Comparison of ENCODE assay signal across 8 cellular contexts in the genomic region with DNA sequence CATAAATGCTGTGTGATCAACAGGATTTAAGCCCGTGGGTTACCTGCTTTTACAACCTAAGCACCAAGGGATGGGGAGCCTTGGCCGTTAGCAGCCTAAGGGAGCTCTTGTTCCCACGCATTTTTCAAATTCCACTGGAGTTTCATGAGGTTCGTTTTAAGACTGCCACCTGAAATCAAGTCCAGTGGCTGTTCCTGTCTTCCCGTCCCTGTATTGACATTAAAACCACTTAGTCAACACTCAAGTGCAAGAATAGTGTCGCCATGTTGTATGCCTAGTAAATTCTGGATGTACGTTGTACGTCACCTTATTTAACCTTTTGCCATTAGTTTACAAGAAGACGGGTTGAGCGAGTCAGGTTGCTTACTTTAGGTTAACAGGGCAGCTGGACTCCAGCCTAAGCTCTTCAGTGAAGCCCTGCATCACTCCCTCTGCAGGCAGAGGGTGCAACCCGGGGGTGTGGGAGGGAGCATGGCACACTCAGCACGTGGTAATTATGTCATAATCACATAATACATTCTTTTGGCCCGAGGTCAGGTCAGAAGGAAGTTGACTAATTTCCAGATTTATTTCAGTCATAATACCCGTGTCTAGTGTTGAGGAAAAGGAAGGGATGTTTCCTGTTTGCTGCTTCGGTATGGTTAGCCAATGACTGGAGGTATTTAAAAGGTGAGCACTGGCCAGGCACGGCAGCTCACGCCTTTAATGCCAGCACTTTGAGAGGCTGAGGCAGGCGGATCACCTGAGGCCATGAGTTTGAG. TPM values are rescaled to one million over a fixed set of nuclear protein-coding genes. Genes with fewer than 3 reads are reported as not detected.
DNase-seq lines count a peak whose midpoint lies in the region; ATAC-seq, FAIRE-seq and TF ChIP-seq lines count a peak whose summit lies in the region.

No MANE protein-coding gene starts in this region.

- H2AFZ ChIP-seq in endothelial cell of umbilical vein (ENCODE audit: low read depth, low read length): no peak overlapping the region

- no peaks in the 10 kb centered on the region for H3K27me3 ChIP-seq in endothelial cell of umbilical vein (ENCODE audit: control insufficient read depth in 2 of 2, insufficient read depth in 2 of 2, low read length in 2 of 2)

- peak; percentile 27 for TF ChIP-seq POLR2A in endothelial cell of umbilical vein (IDR thresholded peaks at IDR 0.05; ENCODE audit: low read depth, low read length)

- dilution Hi-C loops in endothelial cell of umbilical vein (cut with MboI; ENCODE audit: extremely low pct_ligation_motif_present, low sequenced_read_pairs): no loop called here

- peak overlapping the region; percentile 91 for H3K27ac ChIP-seq in endothelial cell of umbilical vein (ENCODE audit: insufficient read depth, low read depth, low read length)

- DNase-seq in activated CD4-positive, CD25-positive, alpha-beta regulatory T cell (lab: John Stamatoyannopoulos, UW): no peak
- peak; percentile 97 for DNase-seq in HS-5 (ENCODE audit: low read depth)
- peak; percentile 7 for DNase-seq in SW480 (ENCODE audit: low spot score)
- DNase-seq in endothelial cell of umbilical vein (ENCODE audit: low read depth, low spot score): peak; percentile 99
- DNase-seq in myocyte (ENCODE audit: low read depth): peak; percentile 69
- DNase-seq in urothelium cell line (ENCODE audit: low spot score): peak; percentile 83
- no peak for DNase-seq in GOT3 (lab: John Stamatoyannopoulos, UW)

- FAIRE-seq in endothelial cell of umbilical vein (lab: Jason Lieb, UNC) (peak; percentile 97), urothelium cell line (lab: Jason Lieb, UNC) (no peak)

- BruUV-seq in endothelial cell of umbilical vein (replicated peaks; lab: Mats Ljungman, UMichigan): TSS peak; percentile 92

- peak overlapping the region; percentile 60 for H3K4me2 ChIP-seq in endothelial cell of umbilical vein (ENCODE audit: insufficient read depth, low read length)

- TF ChIP-seq CTCF in endothelial cell of umbilical vein (IDR thresholded peaks at IDR 0.05; ENCODE audit: extremely low read depth in 1 of 2, insufficient read depth in 1 of 2, low read depth in 1 of 2, low read length in 2 of 2): peak in 1 of 2 donors; percentile 37

- H4K20me1 ChIP-seq in endothelial cell of umbilical vein (replicated peaks; ENCODE audit: control insufficient read depth, extremely low read depth, insufficient read depth, low read length): no peaks in the 10 kb centered on the region

- H3K36me3 ChIP-seq in endothelial cell of umbilical vein (ENCODE audit: control insufficient read depth in 2 of 2, extremely low read depth in 1 of 2, insufficient read depth in 2 of 2, low read length in 2 of 2): no peaks in the 10 kb centered on the region

- H3K9me3 ChIP-seq in endothelial cell of umbilical vein (replicated peaks; ENCODE audit: control insufficient read depth, insufficient read depth, low read length): no peaks in the 10 kb centered on the region

- CTCF ChIA-PET in endothelial cell of umbilical vein (lab: Charles Lee): interaction anchor here (0.6 to 1.7 kb wide), 14 partner anchors 9 to 81 kb away, joined by 3 to 9 read pairs (median 4); partner anchors contain the start of genes CNST and TFB2M

- intact Hi-C loops in endothelial cell of umbilical vein (cut with micrococcal nuclease): loop anchor here (1.0 to 2.0 kb wide), 5 partner anchors 20 to 112 kb away; partner anchors contain the start of genes CNST, SMYD3 and TFB2M

- H3K4me3 ChIP-seq in endothelial cell of umbilical vein (replicated peaks in 1 of 3; ENCODE audit: insufficient read depth in 1 of 3, low read depth in 1 of 3, low read length in 3 of 3): no peak overlapping the region

- H3K79me2 ChIP-seq in endothelial cell of umbilical vein (ENCODE audit: control insufficient read depth, insufficient read depth, low read length): peaks cover 17% of the 10 kb centered on the region

- H3K9me1 ChIP-seq in endothelial cell of umbilical vein (replicated peaks; ENCODE audit: control insufficient read depth, extremely low read depth, insufficient read depth, low read length): no peaks in the 10 kb centered on the region

- peak; percentile 90 to 93 for ATAC-seq in activated CD4-positive, CD25-positive, alpha-beta regulatory T cell treated with anti-CD3 and anti-CD28 coated beads, Interleukin-2, amount 50 U/mL, for 24 hours

- POLR2A ChIA-PET in endothelial cell of umbilical vein (lab: Charles Lee): interaction anchor here (0.9 to 1.3 kb wide), 3 partner anchors 9 to 43 kb away, joined by 3 to 5 read pairs (median 4); partner anchors contain the start of genes CNST and TFB2M

- peaks cover 20% of the 10 kb centered on the region for H3K4me1 ChIP-seq in endothelial cell of umbilical vein (ENCODE audit: control insufficient read depth, extremely low read depth, insufficient read depth, low read length)

- peak overlapping the region; percentile 65 for H3K9ac ChIP-seq in endothelial cell of umbilical vein (replicated peaks; ENCODE audit: extremely low read depth, insufficient read depth, low read length)

TF ChIP-seq in endothelial cell of umbilical vein, 7 proteins besides CTCF, POLR2A, EP300 and RAD21:
- TF ChIP-seq GATA2 (IDR thresholded peaks at IDR 0.05; ENCODE audit: insufficient read depth, insufficient read length, low read depth, low read length) (no peak), MYC (IDR thresholded peaks at IDR 0.05; ENCODE audit: low read depth, low read length) (peak; percentile 100), EZH2 (IDR thresholded peaks at IDR 0.05; ENCODE audit: borderline replicate concordance, low read depth, low read length, severe bottlenecking) (no peak), JUN (IDR thresholded peaks at IDR 0.05; ENCODE audit: borderline replicate concordance, insufficient read depth, insufficient read length, low read depth) (peak; percentile 99), FOS (IDR thresholded peaks at IDR 0.05; ENCODE audit: borderline replicate concordance, insufficient read depth, low read length) (peak; percentile 94), POLR2AphosphoS5 (IDR thresholded peaks at IDR 0.05; ENCODE audit: insufficient read depth, low read depth, low read length) (peak; percentile 95)
- TF ChIP-seq, protein P1, sequence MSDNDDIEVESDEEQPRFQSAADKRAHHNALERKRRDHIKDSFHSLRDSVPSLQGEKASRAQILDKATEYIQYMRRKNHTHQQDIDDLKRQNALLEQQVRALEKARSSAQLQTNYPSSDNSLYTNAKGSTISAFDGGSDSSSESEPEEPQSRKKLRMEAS (IDR thresholded peaks at IDR 0.05; ENCODE audit: insufficient read depth, insufficient read length): peak; percentile 96

RNA-seq across cellular contexts. Expression of gene CNST, which starts 42.5 kb away (rescaled TPM):
- total RNA-seq in endothelial cell of umbilical vein (18.1 and 21.5 TPM in 2 replicates), myocyte (14.5 and 21.6 TPM in 2 replicates)
- 4.4 and 6.3 TPM in 2 replicates for polyA plus RNA-seq in endothelial cell of umbilical vein
- polyA plus RNA-seq in endothelial cell of umbilical vein (2011; cell fraction: cytosol; rRNA removed): 6.6 and 8.2 TPM in 2 replicates
- 21.4 and 26.5 TPM in 2 replicates for polyA plus RNA-seq in endothelial cell of umbilical vein (2011; cell fraction: nucleus; rRNA removed)
- polyA plus RNA-seq in endothelial cell of umbilical vein (2012): 7.9 and 10.0 TPM in 2 replicates
- 24.8 and 27.7 TPM in 2 replicates for polyA minus RNA-seq in endothelial cell of umbilical vein
- polyA minus RNA-seq in endothelial cell of umbilical vein (2011; cell fraction: cytosol; rRNA and poly(A)+ RNA removed): 8.0 TPM
- polyA minus RNA-seq in endothelial cell of umbilical vein (2011; cell fraction: nucleus; rRNA and poly(A)+ RNA removed): 37.7 and 41.0 TPM in 2 replicates
- polyA plus RNA-seq in myocyte (2012): 10.4 TPM

RNA-seq across cellular contexts. Expression of gene TFB2M, which starts 42.7 kb away (rescaled TPM):
- total RNA-seq in endothelial cell of umbilical vein (14.3 and 14.8 TPM in 2 replicates), myocyte (16.0 and 16.5 TPM in 2 replicates)
- polyA plus RNA-seq in endothelial cell of umbilical vein: 5.8 and 8.4 TPM in 2 replicates
- 10.3 and 10.4 TPM in 2 replicates for polyA plus RNA-seq in endothelial cell of umbilical vein (2011; cell fraction: cytosol; rRNA removed)
- 11.0 and 15.7 TPM in 2 replicates for polyA plus RNA-seq in endothelial cell of umbilical vein (2011; cell fraction: nucleus; rRNA removed)
- polyA plus RNA-seq in endothelial cell of umbilical vein (2012): 13.0 and 20.7 TPM in 2 replicates
- polyA minus RNA-seq in endothelial cell of umbilical vein: 3.7 and 4.8 TPM in 2 replicates
- polyA minus RNA-seq in endothelial cell of umbilical vein (2011; cell fraction: cytosol; rRNA and poly(A)+ RNA removed): 12.9 TPM
- polyA minus RNA-seq in endothelial cell of umbilical vein (2011; cell fraction: nucleus; rRNA and poly(A)+ RNA removed): 9.6 and 13.3 TPM in 2 replicates
- polyA plus RNA-seq in myocyte (2012): 9.4 TPM

Comparison
In these comparisons a context has a peak if more than half of its experiments do, and no peak if none do; other contexts are left out.
1. DNase-seq: peak in HS-5 (single experiment), SW480 (single experiment), endothelial cell of umbilical vein (single experiment), myocyte (single experiment) and urothelium cell line (single experiment); none in activated CD4-positive, CD25-positive, alpha-beta regulatory T cell (0 of 4) and GOT3 (single experiment).